Comparison of ENCODE assay signal across 9 cellular contexts in the genomic region with DNA sequence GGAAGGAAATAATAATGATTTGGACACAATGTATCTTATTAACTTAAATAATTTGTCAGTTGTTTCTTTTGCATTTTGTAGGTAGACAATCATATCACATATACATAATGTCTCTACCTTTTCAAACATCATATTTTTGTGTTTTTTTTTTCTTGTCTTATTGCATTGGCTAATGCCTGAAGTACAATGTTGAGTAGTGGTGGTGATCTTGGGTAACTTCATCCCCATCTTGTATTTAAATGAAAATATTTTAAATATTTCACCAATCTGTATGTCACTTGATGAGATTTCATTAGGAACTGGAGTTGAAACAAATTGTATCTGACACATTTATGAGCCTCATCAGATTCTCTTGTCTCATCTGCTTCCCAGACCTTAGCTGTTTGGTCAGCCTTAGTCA.
"Had no signal": no experiment of that assay in that cellular context is flagged by ENCODE, and none has a peak within 500 bp of the region (broad histone marks: within the 10 kb centered on the region; RNA-seq: fewer than 3 reads in every experiment).

No MANE protein-coding gene starts in this region.

- FAIRE-seq: HTR-8/SVneo had no signal

- H3K36me3 ChIP-seq: HAP-1 had no signal

- ATAC-seq: HCT116 had no signal

- H3K9ac ChIP-seq: GM23248, KMS-11 had no signal

- H3K27ac ChIP-seq: GM23248, KMS-11 had no signal

- H3K4me3 ChIP-seq: GM23248, HAP-1 had no signal

- H2AFZ ChIP-seq: GM23248 had no signal

- H3K4me1 ChIP-seq: HAP-1 had no signal

- H3K4me2 ChIP-seq: KMS-11 had no signal

- DNase-seq: GM23248, GOT3, H7, IMR-90, KBM-7 had no signal
